ENCODE assay signal across 38 cellular contexts in the genomic region with DNA sequence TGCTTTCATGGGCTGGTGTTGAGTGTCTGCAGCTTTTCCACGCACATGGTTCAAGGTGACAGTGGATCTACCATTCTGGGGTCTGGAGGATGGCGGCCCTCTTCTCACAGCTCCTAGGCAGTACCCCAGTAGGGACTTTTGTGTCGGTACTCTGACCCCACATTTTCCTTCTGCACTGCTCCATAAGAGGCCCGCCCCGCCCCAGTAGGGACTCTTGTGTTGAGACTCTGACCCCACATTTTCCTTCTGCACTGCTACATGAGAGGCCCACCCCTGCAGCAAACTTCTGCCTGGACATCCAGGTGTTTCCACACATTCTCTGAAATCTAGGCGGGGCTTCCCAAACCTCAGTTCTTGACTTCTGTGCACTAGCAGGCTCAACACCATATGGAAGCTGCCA.
"Had no signal": no experiment of that assay in that cellular context is flagged by ENCODE, and none has a peak within 500 bp of the region (broad histone marks: within the 10 kb centered on the region; RNA-seq: fewer than 3 reads in every experiment).

No MANE protein-coding gene starts in this region.

- ATAC-seq: activated naive CD4-positive, alpha-beta T cell treated with anti-CD3 and anti-CD28 coated beads, Interleukin-2, amount 50 U/mL, for 72 hours; activated naive CD8-positive, alpha-beta T cell treated with anti-CD3 and anti-CD28 coated beads, Interleukin-2, amount 50 U/mL, for 24 hours; activated T-cell treated with anti-CD3 and anti-CD28 coated beads, Interleukin-2, amount 50 U/mL, for 4 hours; activated T-cell treated with anti-CD3 and anti-CD28 coated beads, Interleukin-2, amount 50 U/mL, for 72 hours; activated T-helper 17 cell treated with anti-CD3 and anti-CD28 coated beads, Interleukin-2, amount 50 U/mL, for 72 hours; body of pancreas had no signal

- H3K9me3 Mint-ChIP-seq: activated naive CD8-positive, alpha-beta T cell treated with anti-CD3 and anti-CD28 coated beads for 36 hours had no signal

- H3K4me1 Mint-ChIP-seq: activated naive CD4-positive, alpha-beta T cell treated with anti-CD3 and anti-CD28 coated beads, Interleukin-2, amount 10 ng/mL, durations not matched to agents 7 days and 5 days; activated naive CD4-positive, alpha-beta T cell treated with anti-CD3 and anti-CD28 coated beads, Interleukin-2, amount 50 U/mL, for 24 hours; activated naive CD8-positive, alpha-beta T cell treated with anti-CD3 and anti-CD28 coated beads for 36 hours; activated naive CD8-positive, alpha-beta T cell treated with anti-CD3 and anti-CD28 coated beads, Interleukin-2, amount 10 ng/mL, durations not matched to agents 7 days and 5 days; activated naive CD8-positive, alpha-beta T cell treated with anti-CD3 and anti-CD28 coated beads, Interleukin-2, amount 50 U/mL, for 24 hours; activated T-helper 17 cell treated with anti-CD3 and anti-CD28 coated beads, Interleukin-2, amount 50 U/mL, for 72 hours; brain; central memory CD8-positive, alpha-beta T cell had no signal

- H3K27ac ChIP-seq: adrenal gland, ascending aorta, body of pancreas, brain microvascular endothelial cell, breast epithelium, cardiac muscle cell had no signal

- H3K4me3 ChIP-seq: adrenal gland, ascending aorta, body of pancreas, breast epithelium, cardiac muscle cell had no signal

- DNase-seq: activated effector memory CD4-positive, alpha-beta T cell treated with anti-CD3 and anti-CD28 coated beads, Interleukin-2, amount 50 U/mL, for 16 hours; activated effector memory CD4-positive, alpha-beta T cell treated with Interleukin-2 at 50 U/mL for 16 hours; activated gamma-delta T cell; activated gamma-delta T cell treated with Interleukin-2 at 50 U/mL for 16 hours; activated naive CD4-positive, alpha-beta T cell; activated naive CD4-positive, alpha-beta T cell treated with anti-CD3 and anti-CD28 coated beads for 36 hours; activated naive CD4-positive, alpha-beta T cell treated with anti-CD3 and anti-CD28 coated beads, Interleukin-2, amount 10 ng/mL, durations not matched to agents 7 days and 5 days; activated naive CD4-positive, alpha-beta T cell treated with anti-CD3 and anti-CD28 coated beads, Interleukin-2, amount 50 U/mL, for 16 hours; activated naive CD4-positive, alpha-beta T cell treated with Interleukin-2 at 50 U/mL for 16 hours; activated naive CD8-positive, alpha-beta T cell treated with anti-CD3 and anti-CD28 coated beads for 36 hours; activated naive CD8-positive, alpha-beta T cell treated with anti-CD3 and anti-CD28 coated beads, Interleukin-2, amount 10 ng/mL, durations not matched to agents 7 days and 5 days; activated naive CD8-positive, alpha-beta T cell treated with anti-CD3 and anti-CD28 coated beads, Interleukin-2, amount 50 U/mL, for 24 hours; activated T-cell treated with anti-CD3 and anti-CD28 coated beads, Interleukin-2, amount 50 U/mL, for 1 hour; activated T-cell treated with anti-CD3 and anti-CD28 coated beads, Interleukin-2, amount 50 U/mL, for 24 hours; activated T-cell treated with anti-CD3 and anti-CD28 coated beads, Interleukin-2, amount 50 U/mL, for 4 hours; activated T-cell treated with anti-CD3 and anti-CD28 coated beads, Interleukin-2, amount 50 U/mL, for 48 hours; activated T-cell treated with anti-CD3 and anti-CD28 coated beads, Interleukin-2, amount 50 U/mL, for 72 hours; adrenal gland; amniotic stem cell; amygdala; anterior cingulate cortex; aorta; body of pancreas; brain microvascular endothelial cell; caudate nucleus; central memory CD4-positive, alpha-beta T cell; cerebellar nuclear complex had no signal

- H3K9me3 ChIP-seq: adrenal gland, ascending aorta, body of pancreas, breast epithelium had no signal

- H3K36me3 Mint-ChIP-seq: activated naive CD4-positive, alpha-beta T cell treated with anti-CD3 and anti-CD28 coated beads, Interleukin-2, amount 10 ng/mL, durations not matched to agents 7 days and 5 days; activated naive CD4-positive, alpha-beta T cell treated with anti-CD3 and anti-CD28 coated beads, Interleukin-2, amount 50 U/mL, for 24 hours; activated naive CD4-positive, alpha-beta T cell treated with anti-CD3 and anti-CD28 coated beads, Interleukin-2, amount 50 U/mL, for 72 hours; activated naive CD8-positive, alpha-beta T cell; activated naive CD8-positive, alpha-beta T cell treated with anti-CD3 and anti-CD28 coated beads for 36 hours; activated naive CD8-positive, alpha-beta T cell treated with anti-CD3 and anti-CD28 coated beads, Interleukin-2, amount 10 ng/mL, durations not matched to agents 7 days and 5 days; brain had no signal

- H3K36me3 ChIP-seq: adrenal gland, ascending aorta, brain microvascular endothelial cell, breast epithelium, cardiac muscle cell had no signal

- H3K27ac Mint-ChIP-seq: activated naive CD4-positive, alpha-beta T cell treated with anti-CD3 and anti-CD28 coated beads for 36 hours; activated naive CD4-positive, alpha-beta T cell treated with anti-CD3 and anti-CD28 coated beads, Interleukin-2, amount 10 ng/mL, durations not matched to agents 7 days and 5 days; activated naive CD4-positive, alpha-beta T cell treated with anti-CD3 and anti-CD28 coated beads, Interleukin-2, amount 50 U/mL, for 24 hours; activated naive CD4-positive, alpha-beta T cell treated with anti-CD3 and anti-CD28 coated beads, Interleukin-2, amount 50 U/mL, for 72 hours; activated naive CD8-positive, alpha-beta T cell; activated naive CD8-positive, alpha-beta T cell treated with anti-CD3 and anti-CD28 coated beads for 36 hours; activated naive CD8-positive, alpha-beta T cell treated with anti-CD3 and anti-CD28 coated beads, Interleukin-2, amount 10 ng/mL, durations not matched to agents 7 days and 5 days; activated naive CD8-positive, alpha-beta T cell treated with anti-CD3 and anti-CD28 coated beads, Interleukin-2, amount 50 U/mL, for 24 hours; activated T-cell treated with anti-CD3 and anti-CD28 coated beads, Interleukin-2, amount 50 U/mL, for 24 hours; activated T-cell treated with anti-CD3 and anti-CD28 coated beads, Interleukin-2, amount 50 U/mL, for 72 hours; activated T-helper 1 cell treated with anti-CD3 and anti-CD28 coated beads, Interleukin-12 subunit alpha, Interleukin-12 subunit beta, Interleukin-2, Interleukin-4 antibody, amounts not matched to agents 30 ng/mL and 10 ng/mL and 1 ng/mL, durations not matched to agents 14 hours and 24 hours and 36 hours; activated T-helper 17 cell treated with anti-CD3 and anti-CD28 coated beads, Interleukin-2, amount 50 U/mL, for 72 hours; activated T-helper 2 cell treated with anti-CD3 and anti-CD28 coated beads, Interferon-gamma antibody, Interleukin-2, Interleukin-4, amounts not matched to agents 10 μg/mL and 5 μg/mL and 100 μg/mL, durations not matched to agents 14 hours and 24 hours and 36 hours; brain had no signal

- H3K27me3 Mint-ChIP-seq: activated naive CD4-positive, alpha-beta T cell treated with anti-CD3 and anti-CD28 coated beads, Interleukin-2, amount 10 ng/mL, durations not matched to agents 7 days and 5 days; activated naive CD8-positive, alpha-beta T cell treated with anti-CD3 and anti-CD28 coated beads for 36 hours; activated naive CD8-positive, alpha-beta T cell treated with anti-CD3 and anti-CD28 coated beads, Interleukin-2, amount 10 ng/mL, durations not matched to agents 7 days and 5 days; activated naive CD8-positive, alpha-beta T cell treated with anti-CD3 and anti-CD28 coated beads, Interleukin-2, amount 50 U/mL, for 24 hours; activated T-cell treated with anti-CD3 and anti-CD28 coated beads, Interleukin-2, amount 50 U/mL, for 24 hours; activated T-helper 17 cell treated with anti-CD3 and anti-CD28 coated beads, Interleukin-2, amount 50 U/mL, for 72 hours; central memory CD8-positive, alpha-beta T cell had no signal

- H3K4me3 Mint-ChIP-seq: activated naive CD4-positive, alpha-beta T cell treated with anti-CD3 and anti-CD28 coated beads for 36 hours; activated naive CD4-positive, alpha-beta T cell treated with anti-CD3 and anti-CD28 coated beads, Interleukin-2, amount 10 ng/mL, durations not matched to agents 7 days and 5 days; activated naive CD4-positive, alpha-beta T cell treated with anti-CD3 and anti-CD28 coated beads, Interleukin-2, amount 50 U/mL, for 24 hours; activated naive CD8-positive, alpha-beta T cell; activated naive CD8-positive, alpha-beta T cell treated with anti-CD3 and anti-CD28 coated beads for 36 hours; activated naive CD8-positive, alpha-beta T cell treated with anti-CD3 and anti-CD28 coated beads, Interleukin-2, amount 10 ng/mL, durations not matched to agents 7 days and 5 days; activated naive CD8-positive, alpha-beta T cell treated with anti-CD3 and anti-CD28 coated beads, Interleukin-2, amount 50 U/mL, for 24 hours; activated T-cell treated with anti-CD3 and anti-CD28 coated beads, Interleukin-2, amount 50 U/mL, for 24 hours; activated T-cell treated with anti-CD3 and anti-CD28 coated beads, Interleukin-2, amount 50 U/mL, for 4 hours; activated T-cell treated with anti-CD3 and anti-CD28 coated beads, Interleukin-2, amount 50 U/mL, for 72 hours; activated T-helper 1 cell treated with anti-CD3 and anti-CD28 coated beads, Interleukin-12 subunit alpha, Interleukin-12 subunit beta, Interleukin-2, Interleukin-4 antibody, amounts not matched to agents 30 ng/mL and 10 ng/mL and 1 ng/mL, durations not matched to agents 14 hours and 24 hours and 36 hours; activated T-helper 17 cell treated with anti-CD3 and anti-CD28 coated beads, Interleukin-2, amount 50 U/mL, for 72 hours; brain; central memory CD8-positive, alpha-beta T cell had no signal

- H3K27me3 ChIP-seq: adrenal gland, ascending aorta, body of pancreas, brain microvascular endothelial cell, breast epithelium, cardiac muscle cell had no signal

- H3K4me1 ChIP-seq: adrenal gland, ascending aorta, body of pancreas, breast epithelium had no signal
